In the genomic region with DNA sequence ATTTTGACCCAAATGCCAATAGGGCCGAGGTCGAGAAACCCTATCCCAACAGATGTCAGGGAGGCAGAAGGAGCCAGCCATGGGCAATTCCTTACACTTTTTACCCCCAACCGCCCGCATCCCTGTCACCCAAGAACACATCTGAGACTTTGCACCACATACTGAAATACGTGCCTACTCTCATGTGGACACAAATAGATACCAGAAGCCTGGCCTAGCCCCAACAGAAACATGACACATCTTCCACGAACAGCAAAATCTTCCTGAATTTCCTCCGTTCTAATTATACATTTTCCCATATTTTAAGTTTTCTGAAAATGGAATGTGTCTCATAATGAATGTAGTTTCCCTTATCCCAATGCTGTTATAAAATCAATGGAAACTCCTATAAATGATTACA, we compare ENCODE assay signal across 19 cellular contexts.
"Had no signal": no experiment of that assay in that cellular context is flagged by ENCODE, and none has a peak within 500 bp of the region (broad histone marks: within the 10 kb centered on the region; RNA-seq: fewer than 3 reads in every experiment).

No MANE protein-coding gene starts in this region.

- H3K9me3 Mint-ChIP-seq: activated naive CD4-positive, alpha-beta T cell treated with anti-CD3 and anti-CD28 coated beads, Interleukin-2, amount 10 ng/mL, durations not matched to agents 7 days and 5 days; activated T-helper 17 cell treated with anti-CD3 and anti-CD28 coated beads, Interleukin-2, amount 50 U/mL, for 72 hours; central memory CD8-positive, alpha-beta T cell; effector memory CD8-positive, alpha-beta T cell; neural crest cell had no signal

- H3K27ac ChIP-seq: adrenal gland, body of pancreas, epithelial cell of prostate, pancreas, stomach, thyroid gland, uterus had no signal

- H3K9me3 ChIP-seq: adrenal gland, body of pancreas, pancreas, stomach, thyroid gland, uterus had no signal

- H3K27me3 ChIP-seq: adrenal gland, body of pancreas, pancreas, stomach, thyroid gland, uterus had no signal

- H3K27me3 Mint-ChIP-seq: activated CD4-positive, alpha-beta T cell treated with anti-CD3 and anti-CD28 coated beads, Interleukin-2, amount 10 ng/mL, durations not matched to agents 7 days and 5 days; activated T-helper 17 cell treated with anti-CD3 and anti-CD28 coated beads, Interleukin-2, amount 50 U/mL, for 72 hours; central memory CD8-positive, alpha-beta T cell had no signal

- H3K36me3 Mint-ChIP-seq: activated naive CD4-positive, alpha-beta T cell treated with anti-CD3 and anti-CD28 coated beads, Interleukin-2, amount 10 ng/mL, durations not matched to agents 7 days and 5 days had no signal

- DNase-seq: activated CD4-positive, alpha-beta T cell treated with anti-CD3 and anti-CD28 coated beads, Interleukin-2, amount 10 ng/mL, durations not matched to agents 7 days and 5 days; activated CD8-positive, alpha-beta memory T cell treated with anti-CD3 and anti-CD28 coated beads for 24 hours; activated naive CD4-positive, alpha-beta T cell treated with anti-CD3 and anti-CD28 coated beads, Interleukin-2, amount 10 ng/mL, durations not matched to agents 7 days and 5 days; adrenal gland; body of pancreas; effector memory CD8-positive, alpha-beta T cell; head of caudate nucleus; mesenchymal stem cell; pancreas; stomach; T-helper 1 cell; thyroid gland; uterus had no signal

- H3K27ac Mint-ChIP-seq: activated CD4-positive, alpha-beta T cell treated with anti-CD3 and anti-CD28 coated beads, Interleukin-2, amount 10 ng/mL, durations not matched to agents 7 days and 5 days; activated naive CD4-positive, alpha-beta T cell treated with anti-CD3 and anti-CD28 coated beads, Interleukin-2, amount 10 ng/mL, durations not matched to agents 7 days and 5 days; activated T-helper 17 cell treated with anti-CD3 and anti-CD28 coated beads, Interleukin-2, amount 50 U/mL, for 72 hours; effector memory CD8-positive, alpha-beta T cell had no signal

- ATAC-seq: activated T-helper 17 cell treated with anti-CD3 and anti-CD28 coated beads, Interleukin-2, amount 50 U/mL, for 72 hours; body of pancreas; effector memory CD8-positive, alpha-beta T cell; left lobe of liver; pancreas had no signal

- H3K4me1 Mint-ChIP-seq: activated T-helper 17 cell treated with anti-CD3 and anti-CD28 coated beads, Interleukin-2, amount 50 U/mL, for 72 hours; neural crest cell had no signal

- H3K4me3 ChIP-seq: adrenal gland, body of pancreas, pancreas, skin epidermis, stomach, thyroid gland, uterus had no signal

- H3K36me3 ChIP-seq: adrenal gland, pancreas, stomach, thyroid gland, uterus had no signal

- H3K4me3 Mint-ChIP-seq: activated CD4-positive, alpha-beta T cell treated with anti-CD3 and anti-CD28 coated beads, Interleukin-2, amount 10 ng/mL, durations not matched to agents 7 days and 5 days; activated naive CD4-positive, alpha-beta T cell treated with anti-CD3 and anti-CD28 coated beads, Interleukin-2, amount 10 ng/mL, durations not matched to agents 7 days and 5 days; activated T-helper 17 cell treated with anti-CD3 and anti-CD28 coated beads, Interleukin-2, amount 50 U/mL, for 72 hours; central memory CD8-positive, alpha-beta T cell; effector memory CD8-positive, alpha-beta T cell; neural crest cell had no signal
